In genomic region chr11:296976-297665, GRCh38 we compare ENCODE assay signal across 17 cellular contexts. TPM values are rescaled to one million over a fixed set of nuclear protein-coding genes. Genes with fewer than 3 reads are reported as not detected.
DNase-seq lines count a peak whose midpoint lies in the region; ATAC-seq lines count a peak whose summit lies in the region.
"Had no signal": no experiment of that assay in that cellular context is flagged by ENCODE, and none has a peak within 500 bp of the region (broad histone marks: within the 10 kb centered on the region; RNA-seq: fewer than 3 reads in every experiment).

No MANE protein-coding gene starts in this region.

- CTCF ChIA-PET in activated CD8-positive, alpha-beta memory T cell treated with anti-CD3 and anti-CD28 coated beads, Interleukin-2, amount 10 ng/mL, durations not matched to agents 7 days and 5 days (lab: Charles Lee), result interaction anchor here (1.2 kb wide), 1 partner anchor 47 kb away, joined by 4 read pairs; no protein-coding TSS in a partner anchor

- H3K36me3 Mint-ChIP-seq in activated CD8-positive, alpha-beta memory T cell treated with anti-CD3 and anti-CD28 coated beads, Interleukin-2, amount 10 ng/mL, durations not matched to agents 7 days and 5 days, result peaks cover 6% of the 10 kb centered on the region
- no peaks in the 10 kb centered on the region for H3K36me3 Mint-ChIP-seq in activated T-cell treated with anti-CD3 and anti-CD28 coated beads, Interleukin-2, amount 50 U/mL, for 72 hours (ENCODE audit: insufficient read depth in 2 of 2)
- no peaks in the 10 kb centered on the region for H3K36me3 Mint-ChIP-seq in stimulated activated naive CD8-positive, alpha-beta T cell treated with anti-CD3 and anti-CD28 coated beads, Interleukin-15, Interleukin-2, amounts not matched to agents 100 ng/mL and 50 ng/mL, for 24 hours (ENCODE audit: low read depth)

- intact Hi-C loops in right cardiac atrium (cut with DNase I), result no loop called here

- no peak overlapping the region for H3K27ac ChIP-seq in right cardiac atrium (ENCODE audit: low read length)

- H3K4me1 Mint-ChIP-seq in activated CD8-positive, alpha-beta memory T cell treated with anti-CD3 and anti-CD28 coated beads, Interleukin-2, amount 10 ng/mL, durations not matched to agents 7 days and 5 days, result peaks cover 37% of the 10 kb centered on the region
- peaks cover 37% of the 10 kb centered on the region for H3K4me1 Mint-ChIP-seq in activated T-cell treated with anti-CD3 and anti-CD28 coated beads, Interleukin-2, amount 50 U/mL, for 72 hours (ENCODE audit: low read depth)
- H3K4me1 Mint-ChIP-seq in stimulated activated naive CD8-positive, alpha-beta T cell treated with anti-CD3 and anti-CD28 coated beads, Interleukin-15, Interleukin-2, amounts not matched to agents 100 ng/mL and 50 ng/mL, for 24 hours (ENCODE audit: low read depth), result peaks cover 35% of the 10 kb centered on the region

- H3K27me3 Mint-ChIP-seq in activated CD8-positive, alpha-beta memory T cell treated with anti-CD3 and anti-CD28 coated beads, Interleukin-2, amount 10 ng/mL, durations not matched to agents 7 days and 5 days, result peaks cover 14% of the 10 kb centered on the region
- peaks cover 15% of the 10 kb centered on the region for H3K27me3 Mint-ChIP-seq in activated T-cell treated with anti-CD3 and anti-CD28 coated beads, Interleukin-2, amount 50 U/mL, for 72 hours (ENCODE audit: low read depth)
- peaks cover 19% of the 10 kb centered on the region for H3K27me3 Mint-ChIP-seq in stimulated activated naive CD8-positive, alpha-beta T cell treated with anti-CD3 and anti-CD28 coated beads, Interleukin-15, Interleukin-2, amounts not matched to agents 100 ng/mL and 50 ng/mL, for 24 hours

- H3K27ac Mint-ChIP-seq in activated CD8-positive, alpha-beta memory T cell treated with anti-CD3 and anti-CD28 coated beads, Interleukin-2, amount 10 ng/mL, durations not matched to agents 7 days and 5 days, result peak overlapping the region; percentile 86
- H3K27ac Mint-ChIP-seq in activated T-cell treated with anti-CD3 and anti-CD28 coated beads, Interleukin-2, amount 50 U/mL, for 72 hours, result no peak overlapping the region
- peak overlapping the region; percentile 59 for H3K27ac Mint-ChIP-seq in stimulated activated naive CD8-positive, alpha-beta T cell treated with anti-CD3 and anti-CD28 coated beads, Interleukin-15, Interleukin-2, amounts not matched to agents 100 ng/mL and 50 ng/mL, for 24 hours

- no peaks in the 10 kb centered on the region for H3K27me3 ChIP-seq in right cardiac atrium (ENCODE audit: control insufficient read depth, insufficient read depth)

- H3K4me3 Mint-ChIP-seq in activated CD8-positive, alpha-beta memory T cell treated with anti-CD3 and anti-CD28 coated beads, Interleukin-2, amount 10 ng/mL, durations not matched to agents 7 days and 5 days, result peak overlapping the region; percentile 45
- peak overlapping the region in 1 of 2 donors; percentile 62 for H3K4me3 Mint-ChIP-seq in activated T-cell treated with anti-CD3 and anti-CD28 coated beads, Interleukin-2, amount 50 U/mL, for 72 hours
- H3K4me3 Mint-ChIP-seq in stimulated activated naive CD8-positive, alpha-beta T cell treated with anti-CD3 and anti-CD28 coated beads, Interleukin-15, Interleukin-2, amounts not matched to agents 100 ng/mL and 50 ng/mL, for 24 hours, result peak overlapping the region; percentile 4
- H3K4me3 Mint-ChIP-seq: nephron progenitor cell had no signal

- H3K9me3 Mint-ChIP-seq in activated CD8-positive, alpha-beta memory T cell treated with anti-CD3 and anti-CD28 coated beads, Interleukin-2, amount 10 ng/mL, durations not matched to agents 7 days and 5 days (ENCODE audit: low read depth), result no peaks in the 10 kb centered on the region
- H3K9me3 Mint-ChIP-seq in activated T-cell treated with anti-CD3 and anti-CD28 coated beads, Interleukin-2, amount 50 U/mL, for 72 hours, result no peaks in the 10 kb centered on the region
- H3K9me3 Mint-ChIP-seq in stimulated activated naive CD8-positive, alpha-beta T cell treated with anti-CD3 and anti-CD28 coated beads, Interleukin-15, Interleukin-2, amounts not matched to agents 100 ng/mL and 50 ng/mL, for 24 hours, result no peaks in the 10 kb centered on the region

- peak; percentile 72 for DNase-seq in activated CD8-positive, alpha-beta memory T cell treated with anti-CD3 and anti-CD28 coated beads, Interleukin-2, amount 10 ng/mL, durations not matched to agents 7 days and 5 days
- DNase-seq in activated CD8-positive, alpha-beta memory T cell treated with anti-CD3 and anti-CD28 coated beads for 24 hours, result no peak
- peak in 1 of 2 donors; percentile 52 for DNase-seq in activated T-cell treated with anti-CD3 and anti-CD28 coated beads, Interleukin-2, amount 50 U/mL, for 72 hours
- DNase-seq in right cardiac atrium (peak in 2 of 3 donors; percentile 55), DMS79 treated with DMSO at 0.1 percent for 48 hours (lab: John Stamatoyannopoulos, UW) (no peak)
- DNase-seq: ACHN; activated gamma-delta T cell; NK-92 treated with Interleukin-12 subunit alpha and Interleukin-12 subunit beta, amount 100 ng/mL, for 24 hours; stimulated activated CD4-positive, alpha-beta T cell treated with anti-CD3 and anti-CD28 coated beads, Interleukin-1b, Interleukin-23, amount 100 ng/mL, for 48 hours had no signal

- H3K9me3 ChIP-seq in right cardiac atrium (ENCODE audit: control insufficient read depth, low read length), result no peaks in the 10 kb centered on the region
- H3K9me3 ChIP-seq: suprapubic skin had no signal

- no peaks in the 10 kb centered on the region for H3K4me1 ChIP-seq in right cardiac atrium (ENCODE audit: control insufficient read depth, insufficient read depth, low read length)

- peak; percentile 46 for ATAC-seq in activated CD8-positive, alpha-beta memory T cell treated with anti-CD3 and anti-CD28 coated beads, Interleukin-2, amount 10 ng/mL, durations not matched to agents 7 days and 5 days
- ATAC-seq in activated T-cell treated with anti-CD3 and anti-CD28 coated beads, Interleukin-2, amount 50 U/mL, for 72 hours (replicated peaks in 1 of 2), result peak; percentile 13 to 49
- ATAC-seq in right cardiac atrium (peak; percentile 1 to 17), GM21367 (IDR thresholded peaks at IDR 0.05; ENCODE audit: unreplicated experiment) (no peak), GM21526 (IDR thresholded peaks at IDR 0.05; ENCODE audit: low FRiP score, unreplicated experiment) (no peak)

- WGBS in right cardiac atrium, result 63% methylated on average over 13 of the region's 13 CpGs

- no peak overlapping the region for H3K4me3 ChIP-seq in right cardiac atrium (ENCODE audit: low read length)
- H3K4me3 ChIP-seq: suprapubic skin had no signal

RNA-seq across cellular contexts. Expression of gene IFITM5, which starts 2.2 kb away (rescaled TPM):
- total RNA-seq in activated CD8-positive, alpha-beta memory T cell treated with anti-CD3 and anti-CD28 coated beads, Interleukin-2, amount 10 ng/mL, durations not matched to agents 7 days and 5 days, result not detected
- not detected for total RNA-seq in activated T-cell treated with anti-CD3 and anti-CD28 coated beads, Interleukin-2, amount 50 U/mL, for 72 hours
- not detected for total RNA-seq in right cardiac atrium
- polyA plus RNA-seq in right cardiac atrium, result not detected
- total RNA-seq: dermis microvascular lymphatic vessel endothelial cell; G401; suprapubic skin; T-helper 1 cell treated with Interleukin-12 subunit alpha and Interleukin-12 subunit beta and Interleukin-4 antibody, amounts not matched to agents 30 ng/mL and 1 ng/mL, for 36 hours had no signal

RNA-seq across cellular contexts. Expression of gene PGGHG, which starts 8.2 kb away (rescaled TPM):
- 100 to 1,000 TPM; 214 to 229 TPM for total RNA-seq in activated CD8-positive, alpha-beta memory T cell treated with anti-CD3 and anti-CD28 coated beads, Interleukin-2, amount 10 ng/mL, durations not matched to agents 7 days and 5 days
- 100 to 1,000 TPM; 161 to 273 TPM for total RNA-seq in activated T-cell treated with anti-CD3 and anti-CD28 coated beads, Interleukin-2, amount 50 U/mL, for 72 hours
- total RNA-seq in right cardiac atrium, result 10 to 100 TPM in 3 of 4 donors, 1 to 10 TPM in 1; 9.9 to 15.8 (median 11.9) TPM
- 18.7 TPM for polyA plus RNA-seq in right cardiac atrium

RNA-seq across cellular contexts. Expression of gene IFITM2, which starts 10.5 kb away (rescaled TPM):
- 1,000 to 10,000 TPM in 1 of 2 experiments, 100 to 1,000 TPM in 1; 646 to 1,401 TPM for total RNA-seq in activated CD8-positive, alpha-beta memory T cell treated with anti-CD3 and anti-CD28 coated beads, Interleukin-2, amount 10 ng/mL, durations not matched to agents 7 days and 5 days
- 100 to 1,000 TPM; 542 to 639 TPM for total RNA-seq in activated T-cell treated with anti-CD3 and anti-CD28 coated beads, Interleukin-2, amount 50 U/mL, for 72 hours
- 100 to 1,000 TPM; 180 to 290 (median 240) TPM for total RNA-seq in right cardiac atrium
- 393 TPM for polyA plus RNA-seq in right cardiac atrium

RNA-seq across cellular contexts. Expression of gene IFITM1, which starts 16.7 kb away (rescaled TPM):
- total RNA-seq in activated CD8-positive, alpha-beta memory T cell treated with anti-CD3 and anti-CD28 coated beads, Interleukin-2, amount 10 ng/mL, durations not matched to agents 7 days and 5 days, result 100 to 1,000 TPM; 459 to 909 TPM
- 100 to 1,000 TPM; 306 to 384 TPM for total RNA-seq in activated T-cell treated with anti-CD3 and anti-CD28 coated beads, Interleukin-2, amount 50 U/mL, for 72 hours
- 100 to 1,000 TPM in 3 of 4 donors, 10 to 100 TPM in 1; 85.0 to 169 (median 116) TPM for total RNA-seq in right cardiac atrium
- polyA plus RNA-seq in right cardiac atrium, result 235 TPM

RNA-seq across cellular contexts. Expression of gene NLRP6, which starts 18.9 kb away (rescaled TPM):
- total RNA-seq in activated CD8-positive, alpha-beta memory T cell treated with anti-CD3 and anti-CD28 coated beads, Interleukin-2, amount 10 ng/mL, durations not matched to agents 7 days and 5 days, result 1 to 10 TPM; 3.8 to 6.9 TPM
- total RNA-seq in activated T-cell treated with anti-CD3 and anti-CD28 coated beads, Interleukin-2, amount 50 U/mL, for 72 hours, result 1 to 10 TPM; 1.5 to 3.2 TPM
- total RNA-seq in right cardiac atrium, result under 1 TPM in 2 of 4 donors, not detected in 2; 0.11 to 0.24 TPM
- polyA plus RNA-seq in right cardiac atrium, result 0.02 TPM
- total RNA-seq: dermis microvascular lymphatic vessel endothelial cell, G401 had no signal

Comparison
In these comparisons a context has a peak if more than half of its experiments do, and no peak if none do; other contexts are left out.
1. DNase-seq: peak in activated CD8-positive, alpha-beta memory T cell treated with anti-CD3 and anti-CD28 coated beads, Interleukin-2, amount 10 ng/mL, durations not matched to agents 7 days and 5 days (single experiment) and right cardiac atrium (2 of 3); none in activated CD8-positive, alpha-beta memory T cell treated with anti-CD3 and anti-CD28 coated beads for 24 hours (single experiment) and DMS79 treated with DMSO at 0.1 percent for 48 hours (single experiment).
2. ATAC-seq: peak in activated CD8-positive, alpha-beta memory T cell treated with anti-CD3 and anti-CD28 coated beads, Interleukin-2, amount 10 ng/mL, durations not matched to agents 7 days and 5 days (single experiment), activated T-cell treated with anti-CD3 and anti-CD28 coated beads, Interleukin-2, amount 50 U/mL, for 72 hours (2 of 2) and right cardiac atrium (2 of 2); none in GM21367 (single experiment) and GM21526 (single experiment).
3. RNA of gene PGGHG, which starts 8.2 kb away (total RNA-seq): 161 to 273 TPM in activated T-cell treated with anti-CD3 and anti-CD28 coated beads, Interleukin-2, amount 50 U/mL, for 72 hours and 214 to 229 TPM in activated CD8-positive, alpha-beta memory T cell treated with anti-CD3 and anti-CD28 coated beads, Interleukin-2, amount 10 ng/mL, durations not matched to agents 7 days and 5 days; 9.9 to 15.8 TPM in right cardiac atrium; every median in the first group is over 4 times any median in the second.